In the genomic region with DNA sequence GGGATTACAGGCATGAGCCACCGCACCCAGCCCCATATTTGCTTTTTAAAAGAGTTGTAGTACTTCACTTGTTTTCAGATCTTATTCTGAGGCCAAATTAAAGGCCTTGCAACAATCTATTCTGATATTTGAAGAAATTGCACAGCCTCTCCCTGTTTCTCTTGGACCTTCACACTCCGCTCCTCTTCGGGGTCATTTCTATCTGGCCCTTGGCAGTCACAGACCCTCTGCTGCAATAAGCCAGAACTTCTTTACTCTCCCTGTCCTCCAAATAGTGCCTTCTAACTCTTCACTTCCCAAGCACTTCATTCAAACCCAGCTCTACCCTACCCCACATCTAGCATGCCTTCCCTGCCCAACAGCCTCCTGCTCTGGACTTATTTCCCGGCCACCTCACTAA, we compare ENCODE assay signal across 29 cellular contexts.
"Had no signal": no experiment of that assay in that cellular context is flagged by ENCODE, and none has a peak within 500 bp of the region (broad histone marks: within the 10 kb centered on the region; RNA-seq: fewer than 3 reads in every experiment).

No MANE protein-coding gene starts in this region.

- H3K36me3 ChIP-seq: brain microvascular endothelial cell, breast epithelium had no signal

- H3K4me3 ChIP-seq: body of pancreas, breast epithelium had no signal

- H3K4me1 ChIP-seq: body of pancreas, breast epithelium had no signal

- H3K27ac ChIP-seq: body of pancreas, brain microvascular endothelial cell, breast epithelium, VCaP had no signal

- H3K9me3 ChIP-seq: body of pancreas, breast epithelium had no signal

- DNase-seq: activated B cell treated with CpG ODN at 0.5 μM for 24 hours; activated CD4-positive, alpha-beta memory T cell treated with anti-CD3 and anti-CD28 coated beads, Interleukin-2, amount 10 ng/mL, durations not matched to agents 7 days and 5 days; activated CD4-positive, alpha-beta T cell treated with anti-CD3 and anti-CD28 coated beads for 4 hours; activated CD4-positive, alpha-beta T cell treated with anti-CD3 and anti-CD28 coated beads, Interleukin-2, amount 10 ng/mL, durations not matched to agents 24 days and 14 days; activated CD4-positive, alpha-beta T cell treated with anti-CD3 and anti-CD28 coated beads, Interleukin-2, amount 50 U/mL, for 1 hour; activated CD4-positive, alpha-beta T cell treated with anti-CD3 and anti-CD28 coated beads, Interleukin-2, amount 50 U/mL, for 4 hours; activated CD4-positive, CD25-positive, alpha-beta regulatory T cell treated with anti-CD3 and anti-CD28 coated beads, Interleukin-2, amount 50 U/mL, for 72 hours; activated CD8-positive, alpha-beta memory T cell treated with anti-CD3 and anti-CD28 coated beads for 24 hours; activated CD8-positive, alpha-beta memory T cell treated with anti-CD3 and anti-CD28 coated beads, Interleukin-2, amount 10 ng/mL, durations not matched to agents 7 days and 5 days; activated CD8-positive, alpha-beta memory T cell treated with anti-CD3 and anti-CD28 coated beads, Interleukin-2, amount 50 U/mL, for 48 hours; activated CD8-positive, alpha-beta T cell treated with anti-CD3 and anti-CD28 coated beads, Interleukin-2, amount 10 ng/mL, durations not matched to agents 7 days and 5 days; activated effector memory CD4-positive, alpha-beta T cell treated with Interleukin-2 at 50 U/mL for 16 hours; activated gamma-delta T cell; activated naive CD4-positive, alpha-beta T cell treated with anti-CD3 and anti-CD28 coated beads, Interleukin-2, amount 10 ng/mL, durations not matched to agents 7 days and 5 days; activated naive CD4-positive, alpha-beta T cell treated with Interleukin-2 at 50 U/mL for 16 hours; activated naive CD8-positive, alpha-beta T cell treated with anti-CD3 and anti-CD28 coated beads, Interleukin-2, amount 10 ng/mL, durations not matched to agents 7 days and 5 days; activated naive CD8-positive, alpha-beta T cell treated with anti-CD3 and anti-CD28 coated beads, Interleukin-2, amount 50 U/mL, for 24 hours; activated T-cell treated with anti-CD3 and anti-CD28 coated beads, Interleukin-2, amount 50 U/mL, for 24 hours; activated T-cell treated with anti-CD3 and anti-CD28 coated beads, Interleukin-2, amount 50 U/mL, for 48 hours; amygdala; anterior cingulate cortex; body of pancreas; brain microvascular endothelial cell; central memory CD4-positive, alpha-beta T cell; T-helper 1 cell; T-helper 2 cell; T-helper 9 cell had no signal

- ATAC-seq: activated CD8-positive, alpha-beta memory T cell treated with anti-CD3 and anti-CD28 coated beads, Interleukin-2, amount 10 ng/mL, durations not matched to agents 7 days and 5 days; activated CD8-positive, alpha-beta T cell treated with anti-CD3 and anti-CD28 coated beads, Interleukin-2, amount 10 ng/mL, durations not matched to agents 7 days and 5 days; activated naive CD8-positive, alpha-beta T cell treated with anti-CD3 and anti-CD28 coated beads, Interleukin-2, amount 50 U/mL, for 24 hours; body of pancreas had no signal

- H3K27me3 ChIP-seq: body of pancreas, brain microvascular endothelial cell, breast epithelium had no signal
